Comparison of ENCODE assay signal across 1 cellular context in genomic region chr1:93814059-93814794, GRCh38.
TF ChIP-seq lines count a peak whose summit lies in the region.

No MANE protein-coding gene starts in this region.

TF ChIP-seq in HEK293, 187 proteins besides CTCF, POLR2A, EP300 and RAD21 (continued from another document and continues in another):
- TF ChIP-seq ZNF518A (tag by site-specific recombination; conservative IDR thresholded peaks at IDR 0.05; ENCODE audit: low read depth) = no peak
- TF ChIP-seq ZNF585B (tag by site-specific recombination; IDR thresholded peaks at IDR 0.05) = no peak
- peak; percentile 65; the same call in 1 of the 2 replicates for TF ChIP-seq ZNF501 (tag by site-specific recombination; IDR thresholded peaks at IDR 0.05)
- TF ChIP-seq ZNF19 (tag by site-specific recombination; IDR thresholded peaks at IDR 0.05; ENCODE audit: low read depth) = no peak
- TF ChIP-seq ZEB2 (tag by site-specific recombination; IDR thresholded peaks at IDR 0.05) = no peak
- peak; percentile 48 for TF ChIP-seq ZNF692 (tag by site-specific recombination; IDR thresholded peaks at IDR 0.05)
- TF ChIP-seq ZNF596 (tag by site-specific recombination; IDR thresholded peaks at IDR 0.05) = no peak
- TF ChIP-seq ZNF292 (tag by site-specific recombination; IDR thresholded peaks at IDR 0.05; ENCODE audit: borderline replicate concordance, low read depth) = no peak
- TF ChIP-seq ZNF449 (tag by site-specific recombination; IDR thresholded peaks at IDR 0.05) = no peak
- TF ChIP-seq ZNF138 (tag by site-specific recombination; IDR thresholded peaks at IDR 0.05; ENCODE audit: borderline replicate concordance) = no peak
- no peak for TF ChIP-seq ZNF211 (tag by site-specific recombination; IDR thresholded peaks at IDR 0.05; ENCODE audit: low read depth)
- no peak for TF ChIP-seq ZNF830 (tag by site-specific recombination; IDR thresholded peaks at IDR 0.05; ENCODE audit: low read depth)
- no peak for TF ChIP-seq ZBTB44 (tag by site-specific recombination; IDR thresholded peaks at IDR 0.05)
- no peak; the same call in 1 of the 2 replicates for TF ChIP-seq ZBTB48 (tag by site-specific recombination; IDR thresholded peaks at IDR 0.05)
- TF ChIP-seq SP7 (tag by site-specific recombination; IDR thresholded peaks at IDR 0.05) = peak; percentile 64
- no peak for TF ChIP-seq ZNF521 (tag by site-specific recombination; IDR thresholded peaks at IDR 0.05)
- TF ChIP-seq ZBTB1 (tag by site-specific recombination; IDR thresholded peaks at IDR 0.05) = no peak
- TF ChIP-seq ZXDB (tag by site-specific recombination; IDR thresholded peaks at IDR 0.05) = no peak
- TF ChIP-seq ZNF311 (tag by site-specific recombination; IDR thresholded peaks at IDR 0.05; ENCODE audit: borderline replicate concordance) = no peak
- TF ChIP-seq ZSCAN30 (tag by site-specific recombination; IDR thresholded peaks at IDR 0.05) = peak; percentile 52; the same call in 1 of the 2 replicates
- no peak for TF ChIP-seq ZNF155 (tag by site-specific recombination; IDR thresholded peaks at IDR 0.05)
- no peak for TF ChIP-seq ZNF677 (tag by site-specific recombination; IDR thresholded peaks at IDR 0.05)
- 0 out of 2 replicates have a peak, but pooled peaks have one; percentile 58 for TF ChIP-seq TRIM28 (IDR thresholded peaks at IDR 0.05; ENCODE audit: borderline replicate concordance, low read length)
- no peak for TF ChIP-seq BCL11B (tag by site-specific recombination; IDR thresholded peaks at IDR 0.05; ENCODE audit: low read depth)
- no peak for TF ChIP-seq ZNF146 (tag by site-specific recombination; IDR thresholded peaks at IDR 0.05)
- no peak for TF ChIP-seq ZNF473 (tag by site-specific recombination; IDR thresholded peaks at IDR 0.05)
- no peak for TF ChIP-seq PRDM10 (tag by site-specific recombination; IDR thresholded peaks at IDR 0.05)
- no peak for TF ChIP-seq ZNF391 (tag by site-specific recombination; IDR thresholded peaks at IDR 0.05; ENCODE audit: borderline replicate concordance, low read depth)
- no peak for TF ChIP-seq KLF1 (tag by site-specific recombination; IDR thresholded peaks at IDR 0.05)
- TF ChIP-seq ZNF2 (tag by site-specific recombination; IDR thresholded peaks at IDR 0.05) = peak; percentile 76; the same call in 1 of the 2 replicates
- no peak for TF ChIP-seq ZBTB20 (tag by site-specific recombination; IDR thresholded peaks at IDR 0.05)
- peak; percentile 69 for TF ChIP-seq ZNF660 (tag by site-specific recombination; IDR thresholded peaks at IDR 0.05)
- TF ChIP-seq ZBTB11 (tag by site-specific recombination; conservative IDR thresholded peaks at IDR 0.05; ENCODE audit: low read depth) = no peak
- no peak for TF ChIP-seq MZF1 (tag by site-specific recombination; IDR thresholded peaks at IDR 0.05; ENCODE audit: borderline replicate concordance)
- no peak for TF ChIP-seq ATF2 (tag by site-specific recombination; IDR thresholded peaks at IDR 0.05; ENCODE audit: low read depth)
- peak; percentile 91; the same call in 1 of the 2 replicates for TF ChIP-seq TCF7L2 (IDR thresholded peaks at IDR 0.05; ENCODE audit: borderline replicate concordance, low read depth, low read length)
- TF ChIP-seq ZNF561 (tag by site-specific recombination; IDR thresholded peaks at IDR 0.05; ENCODE audit: borderline replicate concordance) = 0 out of 2 replicates have a peak, but pooled peaks have one; percentile 37
- no peak for TF ChIP-seq ZNF132 (tag by site-specific recombination; IDR thresholded peaks at IDR 0.05; ENCODE audit: borderline replicate concordance)
- no peak for TF ChIP-seq GLIS1 (tag by site-specific recombination; IDR thresholded peaks at IDR 0.05)
- no peak for TF ChIP-seq ZNF350 (tag by site-specific recombination; IDR thresholded peaks at IDR 0.05)
- no peak for TF ChIP-seq EGR2 (tag by site-specific recombination; IDR thresholded peaks at IDR 0.05; ENCODE audit: low read depth)
- no peak for TF ChIP-seq YY1 (tag by site-specific recombination; IDR thresholded peaks at IDR 0.05)
- no peak for TF ChIP-seq ZNF529 (tag by site-specific recombination; IDR thresholded peaks at IDR 0.05; ENCODE audit: insufficient replicate concordance)
- no peak for TF ChIP-seq ZNF157 (tag by site-specific recombination; IDR thresholded peaks at IDR 0.05)
- TF ChIP-seq SALL2 (tag by site-specific recombination; IDR thresholded peaks at IDR 0.05; ENCODE audit: borderline replicate concordance) = no peak
- no peak for TF ChIP-seq ZNF416 (tag by site-specific recombination; IDR thresholded peaks at IDR 0.05)
